In the genomic region with DNA sequence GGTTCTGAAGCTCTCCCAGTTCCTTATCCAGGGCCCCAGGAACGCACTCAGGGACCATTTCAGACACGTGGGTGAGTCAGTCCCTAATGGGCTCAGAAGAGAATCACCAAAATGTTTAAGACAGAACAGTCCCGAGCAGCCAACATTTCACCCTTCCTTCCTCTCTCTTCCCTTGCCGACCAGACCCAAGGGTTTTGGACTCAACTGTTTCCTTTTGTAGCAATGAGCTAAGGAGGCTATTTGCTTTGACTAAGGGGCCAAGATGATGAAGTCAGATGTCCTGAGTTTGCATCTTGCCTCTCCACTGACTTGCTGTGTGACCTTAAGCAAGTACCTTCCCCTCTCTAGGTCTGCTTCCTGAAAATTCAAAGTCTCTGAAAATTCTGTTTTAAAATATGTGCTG, we compare ENCODE assay signal across 8 cellular contexts.
DNase-seq lines count a peak whose midpoint lies in the region; ATAC-seq and TF ChIP-seq lines count a peak whose summit lies in the region.
"Had no signal": no experiment of that assay in that cellular context is flagged by ENCODE, and none has a peak within 500 bp of the region (broad histone marks: within the 10 kb centered on the region; RNA-seq: fewer than 3 reads in every experiment).

No MANE protein-coding gene starts in this region.

- H3K27me3 ChIP-seq in gastroesophageal sphincter: no peaks in the 10 kb centered on the region
- H3K27me3 ChIP-seq in tibial nerve: no peaks in the 10 kb centered on the region

- H3K4me3 ChIP-seq in gastroesophageal sphincter (no peak overlapping the region), tibial nerve (no peak overlapping the region)

- TF ChIP-seq EP300 in gastroesophageal sphincter (IDR thresholded peaks at IDR 0.05) (no peak), tibial nerve (IDR thresholded peaks at IDR 0.05) (no peak)

- ATAC-seq in gastroesophageal sphincter: no peak

- TF ChIP-seq CTCF in gastroesophageal sphincter (IDR thresholded peaks at IDR 0.05): no peak
- no peak for TF ChIP-seq CTCF in tibial nerve (IDR thresholded peaks at IDR 0.05)

- H3K27ac ChIP-seq in gastroesophageal sphincter (peak overlapping the region in 3 of 4 donors; percentile 62 to 67 (median 65)), tibial nerve (peak overlapping the region in 3 of 4 donors; percentile 59 to 81 (median 63))

- TF ChIP-seq POLR2A in gastroesophageal sphincter (IDR thresholded peaks at IDR 0.05) (no peak), tibial nerve (IDR thresholded peaks at IDR 0.05) (no peak)

- H3K36me3 ChIP-seq in gastroesophageal sphincter (no peaks in the 10 kb centered on the region), tibial nerve (no peaks in the 10 kb centered on the region)

- peaks cover 0 to 18% (median 0%) of the 10 kb centered on the region in 3 donors for H3K9me3 ChIP-seq in gastroesophageal sphincter
- peaks cover 0 to 17% (median 0%) of the 10 kb centered on the region in 4 donors for H3K9me3 ChIP-seq in tibial nerve

- DNase-seq in HS-27A (ENCODE audit: low read depth) (peak; percentile 24), amniotic epithelial cell (ENCODE audit: low read depth) (peak; percentile 43), tibial nerve (ENCODE audit: low spot score in 2 of 2) (no peak), T-helper 9 cell (no peak), NCI-H2029 treated with DMSO at 0.1 percent for 48 hours (lab: John Stamatoyannopoulos, UW) (no peak)
- DNase-seq in activated CD4-positive, alpha-beta T cell treated with anti-CD3 and anti-CD28 coated beads for 4 hours: no peak
- DNase-seq: MV-4-11 had no signal

- H3K4me1 ChIP-seq in gastroesophageal sphincter: peaks cover 4 to 39% (median 10%) of the 10 kb centered on the region in 3 donors
- H3K4me1 ChIP-seq in tibial nerve: peaks cover 0 to 24% (median 5%) of the 10 kb centered on the region in 4 donors

- 11 to 13% methylated on average over 4 of the region's 4 CpGs for whole genome bisulfite sequencing in gastroesophageal sphincter (ENCODE audit: low coverage in 1 of 2), 2 donors
- WGBS in tibial nerve, 2 donors: 16 to 25% methylated on average over 4 of the region's 4 CpGs

Comparison
In these comparisons a context has a peak if more than half of its experiments do, and no peak if none do; other contexts are left out.
1. DNase-seq: peak in HS-27A (single experiment) and amniotic epithelial cell (single experiment); none in tibial nerve (0 of 2), T-helper 9 cell (single experiment), NCI-H2029 treated with DMSO at 0.1 percent for 48 hours (single experiment) and activated CD4-positive, alpha-beta T cell treated with anti-CD3 and anti-CD28 coated beads for 4 hours (0 of 2).